Comparison of ENCODE assay signal across 8 cellular contexts in genomic region chr21:37074546-37074945, GRCh38. TPM values are rescaled to one million over a fixed set of nuclear protein-coding genes. Genes with fewer than 3 reads are reported as not detected.
DNase-seq lines count a peak whose midpoint lies in the region; ATAC-seq and TF ChIP-seq lines count a peak whose summit lies in the region.

No MANE protein-coding gene starts in this region.

- peak overlapping the region; percentile 95 for H3K27ac Mint-ChIP-seq in memory B cell

- no peak for TF ChIP-seq POLR2A in vagina (IDR thresholded peaks at IDR 0.05)

- H3K4me1 Mint-ChIP-seq in memory B cell = peaks cover 28% of the 10 kb centered on the region

- ATAC-seq in memory B cell (ENCODE audit: low read depth) (no peak), GM18519 (IDR thresholded peaks at IDR 0.05; ENCODE audit: low FRiP score, unreplicated experiment) (no peak)

- H3K27ac ChIP-seq in left ventricle myocardium inferior (replicated peaks) = peak overlapping the region; percentile 99
- H3K27ac ChIP-seq in angular gyrus (ENCODE audit: low read depth, low read length) = peak overlapping the region; percentile 88
- H3K27ac ChIP-seq in vagina = peak overlapping the region; percentile 97

- H3K27me3 ChIP-seq in left ventricle myocardium inferior (ENCODE audit: low read depth) = no peaks in the 10 kb centered on the region
- H3K27me3 ChIP-seq in vagina = no peaks in the 10 kb centered on the region

- DNase-seq in left ventricle myocardium inferior (no peak), cardiac septum (ENCODE audit: low spot score) (no peak), memory B cell (ENCODE audit: low spot score in 2 of 2) (no peak), vagina (ENCODE audit: extremely low spot score in 2 of 2) (no peak), anterior cingulate cortex (lab: John Stamatoyannopoulos, UW) (no peak), retina (no peak)

- H3K4me3 ChIP-seq in left ventricle myocardium inferior (peak overlapping the region; percentile 94), vagina (peak overlapping the region; percentile 85 to 98)

- TF ChIP-seq CTCF in left ventricle myocardium inferior (IDR thresholded peaks at IDR 0.05; ENCODE audit: borderline replicate concordance) = no peak
- no peak for TF ChIP-seq CTCF in vagina (IDR thresholded peaks at IDR 0.05)

- peaks cover 2% of the 10 kb centered on the region for H3K9me3 Mint-ChIP-seq in memory B cell

- no peaks in the 10 kb centered on the region for H3K27me3 Mint-ChIP-seq in memory B cell

- H3K4me1 ChIP-seq in left ventricle myocardium inferior (peaks cover 43% of the 10 kb centered on the region), vagina (peaks cover 24% of the 10 kb centered on the region)

- intact Hi-C loops in left ventricle myocardium inferior (cut with micrococcal nuclease) = no loop called here
- intact Hi-C loops in cardiac septum (cut with DNase I) = no loop called here
- intact Hi-C loops in vagina (cut with DNase I) = loop anchor here (5.0 kb wide), 1 partner anchor 293 kb away; the partner anchor contains the start of gene DYRK1A

- H3K36me3 ChIP-seq in left ventricle myocardium inferior (peaks cover 6% of the 10 kb centered on the region), vagina (no peaks in the 10 kb centered on the region)

- H3K36me3 Mint-ChIP-seq in memory B cell = peaks cover 7% of the 10 kb centered on the region

- H3K9me3 ChIP-seq in left ventricle myocardium inferior (replicated peaks) (peaks cover 10% of the 10 kb centered on the region), vagina (no peaks in the 10 kb centered on the region)

- peak overlapping the region; percentile 96 for H3K4me3 Mint-ChIP-seq in memory B cell

RNA-seq across cellular contexts. Expression of gene TTC3, which starts 1.5 kb away (rescaled TPM):
- 44.3 TPM for total RNA-seq in left ventricle myocardium inferior
- total RNA-seq in cardiac septum = 62.1 TPM
- 98.0 TPM for total RNA-seq in vagina

RNA-seq across cellular contexts. Expression of gene PIGP, which starts 1.7 kb away (rescaled TPM):
- total RNA-seq in left ventricle myocardium inferior (37.6 TPM), cardiac septum (36.3 TPM), vagina (13.0 TPM)
